Comparison of ENCODE assay signal across 33 cellular contexts in genomic region chr7:103698064-103698463, GRCh38.
"Had no signal": no experiment of that assay in that cellular context is flagged by ENCODE, and none has a peak within 500 bp of the region (broad histone marks: within the 10 kb centered on the region; RNA-seq: fewer than 3 reads in every experiment).

No MANE protein-coding gene starts in this region.

- H3K36me3 ChIP-seq: adrenal gland, brain microvascular endothelial cell, breast epithelium had no signal

- H3K27ac ChIP-seq: adrenal gland, body of pancreas, brain microvascular endothelial cell, breast epithelium, VCaP had no signal

- H3K9me3 ChIP-seq: adrenal gland, body of pancreas, breast epithelium had no signal

- H3K4me1 ChIP-seq: adrenal gland, body of pancreas, breast epithelium had no signal

- ATAC-seq: activated CD8-positive, alpha-beta T cell treated with anti-CD3 and anti-CD28 coated beads for 36 hours; activated naive CD4-positive, alpha-beta T cell treated with anti-CD3 and anti-CD28 coated beads, Interleukin-2, amount 50 U/mL, for 72 hours; activated T-cell treated with anti-CD3 and anti-CD28 coated beads, Interleukin-2, amount 50 U/mL, for 4 hours; activated T-cell treated with anti-CD3 and anti-CD28 coated beads, Interleukin-2, amount 50 U/mL, for 72 hours; activated T-helper 17 cell treated with anti-CD3 and anti-CD28 coated beads, Interleukin-2, amount 50 U/mL, for 72 hours; body of pancreas had no signal

- H3K4me3 ChIP-seq: adrenal gland, body of pancreas, breast epithelium had no signal

- H3K27me3 ChIP-seq: adrenal gland, body of pancreas, brain microvascular endothelial cell, breast epithelium had no signal

- FAIRE-seq: colon, TTC549 had no signal

- DNase-seq: activated B cell treated with CpG ODN at 0.5 μM for 24 hours; activated CD4-positive, alpha-beta memory T cell treated with anti-CD3 and anti-CD28 coated beads for 36 hours; activated CD4-positive, alpha-beta T cell treated with anti-CD3 and anti-CD28 coated beads for 4 hours; activated CD4-positive, alpha-beta T cell treated with anti-CD3 and anti-CD28 coated beads, Interleukin-2, amount 10 ng/mL, durations not matched to agents 24 days and 14 days; activated CD4-positive, alpha-beta T cell treated with anti-CD3 and anti-CD28 coated beads, Interleukin-2, amount 50 U/mL, for 1 hour; activated CD4-positive, alpha-beta T cell treated with anti-CD3 and anti-CD28 coated beads, Interleukin-2, amount 50 U/mL, for 4 hours; activated CD4-positive, CD25-positive, alpha-beta regulatory T cell treated with anti-CD3 and anti-CD28 coated beads, Interleukin-2, amount 50 U/mL, for 72 hours; activated CD8-positive, alpha-beta memory T cell treated with anti-CD3 and anti-CD28 coated beads, Interleukin-2, amount 50 U/mL, for 4 hours; activated CD8-positive, alpha-beta T cell treated with anti-CD3 and anti-CD28 coated beads for 36 hours; activated effector memory CD4-positive, alpha-beta T cell treated with anti-CD3 and anti-CD28 coated beads, Interleukin-2, amount 50 U/mL, for 16 hours; activated gamma-delta T cell treated with Interleukin-2 at 50 U/mL for 16 hours; activated naive CD4-positive, alpha-beta T cell; activated naive CD4-positive, alpha-beta T cell treated with anti-CD3 and anti-CD28 coated beads for 36 hours; activated naive CD4-positive, alpha-beta T cell treated with anti-CD3 and anti-CD28 coated beads, Interleukin-2, amount 50 U/mL, for 16 hours; activated naive CD8-positive, alpha-beta T cell treated with anti-CD3 and anti-CD28 coated beads for 36 hours; activated T-cell treated with anti-CD3 and anti-CD28 coated beads for 4 hours; activated T-cell treated with anti-CD3 and anti-CD28 coated beads, Interleukin-2, amount 50 U/mL, for 1 hour; activated T-cell treated with anti-CD3 and anti-CD28 coated beads, Interleukin-2, amount 50 U/mL, for 4 hours; activated T-cell treated with anti-CD3 and anti-CD28 coated beads, Interleukin-2, amount 50 U/mL, for 72 hours; adrenal gland; amniotic stem cell; aorta; body of pancreas; brain microvascular endothelial cell; central memory CD4-positive, alpha-beta T cell; T-helper 2 cell; T-helper 9 cell had no signal
